ENCODE assay signal across 8 cellular contexts in the genomic region with DNA sequence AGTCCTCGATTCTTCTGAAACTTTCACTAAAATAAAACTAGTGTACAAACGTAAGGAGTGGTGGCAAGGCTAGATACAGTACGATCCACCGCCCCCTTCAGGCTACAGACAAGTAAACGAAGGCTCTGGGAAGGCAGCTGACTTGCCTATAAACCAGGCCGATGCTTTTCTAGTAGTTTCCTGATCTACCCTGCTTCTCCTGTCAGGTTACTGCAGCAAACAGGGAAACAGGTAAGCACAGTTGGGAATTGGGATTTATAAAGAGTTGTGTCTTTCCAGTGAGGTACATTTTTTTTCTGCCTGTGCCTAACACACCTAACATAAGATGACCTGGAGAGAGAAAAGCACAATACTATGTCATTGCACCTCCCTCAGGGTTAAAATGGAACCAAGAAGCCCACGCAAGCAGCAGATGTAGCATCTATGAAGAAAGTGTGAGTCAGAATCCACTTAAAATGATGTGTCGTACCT.
DNase-seq lines count a peak whose midpoint lies in the region; ATAC-seq and TF ChIP-seq lines count a peak whose summit lies in the region.

No MANE protein-coding gene starts in this region.

- H3K27ac ChIP-seq in esophagus squamous epithelium = no peak overlapping the region
- H3K27ac ChIP-seq in vagina = no peak overlapping the region

- no peak for TF ChIP-seq POLR2A in esophagus squamous epithelium (IDR thresholded peaks at IDR 0.05)
- no peak for TF ChIP-seq POLR2A in vagina (IDR thresholded peaks at IDR 0.05)

- H3K4me3 ChIP-seq in esophagus squamous epithelium = no peak overlapping the region
- no peak overlapping the region for H3K4me3 ChIP-seq in retinal pigment epithelial cell (ENCODE audit: low read length)
- H3K4me3 ChIP-seq in vagina = no peak overlapping the region

- DNase-seq in COLO668 (lab: John Stamatoyannopoulos, UW; ENCODE audit: unreplicated experiment) = peak; percentile 11
- DNase-seq in HT-29 (ENCODE audit: low spot score) = peak; percentile 62
- DNase-seq in activated CD8-positive, alpha-beta T cell treated with anti-CD3 and anti-CD28 coated beads for 36 hours = peak; percentile 83
- no peak for DNase-seq in esophagus squamous epithelium (lab: John Stamatoyannopoulos, UW)
- no peak for DNase-seq in retinal pigment epithelial cell (ENCODE audit: low read depth)
- DNase-seq in vagina (ENCODE audit: extremely low spot score in 2 of 2) = no peak
- DNase-seq in GM19240 (ENCODE audit: insufficient read length, low spot score) = no peak

- peak overlapping the region; percentile 93 for H3K27ac Mint-ChIP-seq in activated CD8-positive, alpha-beta T cell treated with anti-CD3 and anti-CD28 coated beads for 36 hours

- H3K9me3 Mint-ChIP-seq in activated CD8-positive, alpha-beta T cell treated with anti-CD3 and anti-CD28 coated beads for 36 hours = peaks cover 8% of the 10 kb centered on the region

- peak overlapping the region; percentile 66 for H3K4me3 Mint-ChIP-seq in activated CD8-positive, alpha-beta T cell treated with anti-CD3 and anti-CD28 coated beads for 36 hours

- H3K4me1 ChIP-seq in esophagus squamous epithelium = no peaks in the 10 kb centered on the region
- no peaks in the 10 kb centered on the region for H3K4me1 ChIP-seq in vagina

- ATAC-seq in activated CD8-positive, alpha-beta T cell treated with anti-CD3 and anti-CD28 coated beads for 36 hours = peak; percentile 96
- ATAC-seq in HG02885 (IDR thresholded peaks at IDR 0.05; ENCODE audit: poor library complexity, unreplicated experiment) = no peak

- intact Hi-C loops in activated CD8-positive, alpha-beta T cell treated with anti-CD3 and anti-CD28 coated beads for 36 hours (cut with micrococcal nuclease) = loop anchor here (5.0 kb wide), 2 partner anchors 228 to 338 kb away; no protein-coding TSS in a partner anchor
- intact Hi-C loops in esophagus squamous epithelium (cut with DNase I) = no loop called here
- intact Hi-C loops in vagina (cut with DNase I) = no loop called here

- TF ChIP-seq CTCF in activated CD8-positive, alpha-beta T cell treated with anti-CD3 and anti-CD28 coated beads for 36 hours (IDR thresholded peaks at IDR 0.05) = peak; percentile 60
- TF ChIP-seq CTCF in esophagus squamous epithelium (IDR thresholded peaks at IDR 0.05) (peak in 4 of 6 experiments; percentile 22 to 41 (median 37)), retinal pigment epithelial cell (conservative IDR thresholded peaks at IDR 0.05; ENCODE audit: low read depth, low read length) (peak; percentile 50), vagina (IDR thresholded peaks at IDR 0.05) (peak in 1 of 3 experiments; percentile 20)

- no peaks in the 10 kb centered on the region for H3K27me3 Mint-ChIP-seq in activated CD8-positive, alpha-beta T cell treated with anti-CD3 and anti-CD28 coated beads for 36 hours

- CTCF ChIA-PET in activated CD8-positive, alpha-beta T cell treated with anti-CD3 and anti-CD28 coated beads for 36 hours (lab: Charles Lee) = interaction anchor here (1.2 to 3.6 kb wide), 13 partner anchors 9 to 510 kb away, joined by 3 to 20 read pairs (median 4); no protein-coding TSS in a partner anchor

- WGBS in esophagus squamous epithelium, 2 donors = 37 to 44% methylated on average over 8 of the region's 8 CpGs

- peaks cover 68% of the 10 kb centered on the region for H3K4me1 Mint-ChIP-seq in activated CD8-positive, alpha-beta T cell treated with anti-CD3 and anti-CD28 coated beads for 36 hours (ENCODE audit: low read depth)

- peaks cover 19% of the 10 kb centered on the region for H3K36me3 Mint-ChIP-seq in activated CD8-positive, alpha-beta T cell treated with anti-CD3 and anti-CD28 coated beads for 36 hours (ENCODE audit: low read depth)

- H3K9me3 ChIP-seq in esophagus squamous epithelium (no peaks in the 10 kb centered on the region), vagina (no peaks in the 10 kb centered on the region)

- H3K27me3 ChIP-seq in esophagus squamous epithelium (no peaks in the 10 kb centered on the region), vagina (no peaks in the 10 kb centered on the region)

- H3K36me3 ChIP-seq in esophagus squamous epithelium = no peaks in the 10 kb centered on the region
- H3K36me3 ChIP-seq in vagina = no peaks in the 10 kb centered on the region

- POLR2A ChIA-PET in activated CD8-positive, alpha-beta T cell treated with anti-CD3 and anti-CD28 coated beads for 36 hours (lab: Charles Lee) = interaction anchor here (0.9 to 1.1 kb wide), 6 partner anchors 9 to 346 kb away, joined by 3 to 6 read pairs (median 3); no protein-coding TSS in a partner anchor

Comparison
In these comparisons a context has a peak if more than half of its experiments do, and no peak if none do; other contexts are left out.
1. DNase-seq: peak in COLO668 (single experiment), HT-29 (single experiment) and activated CD8-positive, alpha-beta T cell treated with anti-CD3 and anti-CD28 coated beads for 36 hours (single experiment); none in esophagus squamous epithelium (single experiment), retinal pigment epithelial cell (single experiment), vagina (0 of 2) and GM19240 (single experiment).